8 cellular contexts compared by ENCODE assay signal in the genomic region with DNA sequence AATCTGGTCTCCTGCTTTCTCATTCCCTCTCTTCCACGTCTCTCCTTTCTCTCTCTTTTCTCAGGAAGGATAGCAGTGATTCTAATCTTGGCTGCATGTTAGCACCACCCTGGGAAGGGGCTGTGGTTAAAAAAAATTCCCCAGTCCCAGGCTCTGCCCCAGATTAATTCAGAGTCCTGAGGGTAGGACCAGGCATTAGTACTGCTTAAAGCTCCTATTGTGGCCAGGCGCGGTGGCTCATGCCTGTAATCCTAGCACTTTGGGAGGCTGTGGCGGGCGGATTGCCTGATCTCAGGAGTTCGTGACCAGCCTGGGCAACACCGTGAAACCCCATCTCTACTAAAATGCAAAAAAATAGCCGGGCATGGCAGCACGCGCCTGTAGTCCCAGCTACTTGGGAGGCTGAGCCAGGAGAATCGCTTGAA. TPM values are rescaled to one million over a fixed set of nuclear protein-coding genes. Genes with fewer than 3 reads are reported as not detected.
DNase-seq lines count a peak whose midpoint lies in the region; ATAC-seq lines count a peak whose summit lies in the region.

No MANE protein-coding gene starts in this region.

- CTCF ChIA-PET in activated CD4-positive, alpha-beta T cell treated with anti-CD3 and anti-CD28 coated beads for 36 hours (lab: Charles Lee), result interaction anchor here (0.9 to 1.9 kb wide), 2 partner anchors 12 to 29 kb away, joined by 5 to 10 read pairs; no protein-coding TSS in a partner anchor
- CTCF ChIA-PET in activated CD4-positive, alpha-beta memory T cell treated with anti-CD3 and anti-CD28 coated beads for 36 hours (lab: Charles Lee), result interaction anchor here (1.2 to 2.1 kb wide), 6 partner anchors 9 to 63 kb away, joined by 3 to 11 read pairs (median 6); no protein-coding TSS in a partner anchor

- no peak for DNase-seq in activated CD4-positive, alpha-beta T cell treated with anti-CD3 and anti-CD28 coated beads for 36 hours
- no peak for DNase-seq in activated CD4-positive, alpha-beta T cell treated with anti-CD3 and anti-CD28 coated beads for 48 hours
- no peak for DNase-seq in activated CD4-positive, alpha-beta memory T cell treated with anti-CD3 and anti-CD28 coated beads for 36 hours
- DNase-seq in islet precursor cell, result peak; percentile 84
- DNase-seq in HPDE6-E6E7 (ENCODE audit: extremely low spot score), result no peak
- DNase-seq in activated CD4-positive, CD25-positive, alpha-beta regulatory T cell (lab: John Stamatoyannopoulos, UW), result no peak
- no peak for DNase-seq in activated gamma-delta T cell (lab: John Stamatoyannopoulos, UW)

- H3K4me1 Mint-ChIP-seq in activated CD4-positive, alpha-beta T cell treated with anti-CD3 and anti-CD28 coated beads for 36 hours, result peaks cover 80% of the 10 kb centered on the region
- peaks cover 82% of the 10 kb centered on the region for H3K4me1 Mint-ChIP-seq in activated CD4-positive, alpha-beta memory T cell treated with anti-CD3 and anti-CD28 coated beads for 36 hours (ENCODE audit: low read depth)

- no peaks in the 10 kb centered on the region for H3K36me3 ChIP-seq in subcutaneous abdominal adipose tissue (ENCODE audit: control insufficient read depth in 5 of 5, insufficient read depth in 5 of 5, low read length in 5 of 5)

- H3K9me3 ChIP-seq in subcutaneous abdominal adipose tissue (ENCODE audit: control insufficient read depth in 5 of 5, low read length in 5 of 5), result no peaks in the 10 kb centered on the region

- H3K27me3 Mint-ChIP-seq in activated CD4-positive, alpha-beta T cell treated with anti-CD3 and anti-CD28 coated beads for 36 hours, result no peaks in the 10 kb centered on the region
- H3K27me3 Mint-ChIP-seq in activated CD4-positive, alpha-beta memory T cell treated with anti-CD3 and anti-CD28 coated beads for 36 hours, result no peaks in the 10 kb centered on the region

- no peak for ATAC-seq in activated CD4-positive, alpha-beta T cell treated with anti-CD3 and anti-CD28 coated beads for 36 hours

- peak overlapping the region; percentile 96 for H3K27ac ChIP-seq in subcutaneous abdominal adipose tissue (ENCODE audit: low read depth, low read length)

- peak overlapping the region in 2 of 5 donors; percentile 45 to 64 for H3K4me3 ChIP-seq in subcutaneous abdominal adipose tissue (ENCODE audit: low read depth in 1 of 5, low read length in 5 of 5)

- H3K27me3 ChIP-seq in subcutaneous abdominal adipose tissue (ENCODE audit: control insufficient read depth in 5 of 5, insufficient read depth in 4 of 5, low read length in 5 of 5), result no peaks in the 10 kb centered on the region

- H3K36me3 Mint-ChIP-seq in activated CD4-positive, alpha-beta T cell treated with anti-CD3 and anti-CD28 coated beads for 36 hours (ENCODE audit: low read depth), result no peaks in the 10 kb centered on the region
- no peaks in the 10 kb centered on the region for H3K36me3 Mint-ChIP-seq in activated CD4-positive, alpha-beta memory T cell treated with anti-CD3 and anti-CD28 coated beads for 36 hours

- POLR2A ChIA-PET in activated CD4-positive, alpha-beta T cell treated with anti-CD3 and anti-CD28 coated beads for 36 hours (lab: Charles Lee), result interaction anchor here (0.9 to 1.9 kb wide), 3 partner anchors 28 to 280 kb away, joined by 3 to 12 read pairs (median 3); no protein-coding TSS in a partner anchor
- POLR2A ChIA-PET in activated CD4-positive, alpha-beta memory T cell treated with anti-CD3 and anti-CD28 coated beads for 36 hours (lab: Charles Lee), result interaction anchor here (0.8 to 1.5 kb wide), 7 partner anchors 9 to 60 kb away, joined by 3 to 16 read pairs (median 8); a partner anchor contains a TSS

- intact Hi-C loops in activated CD4-positive, alpha-beta T cell treated with anti-CD3 and anti-CD28 coated beads for 36 hours (cut with DNase I, micrococcal nuclease), result loop anchor here (1.0 to 2.0 kb wide), 5 partner anchors 9 to 37 kb away; a partner anchor contains a TSS
- intact Hi-C loops in activated CD4-positive, alpha-beta memory T cell treated with anti-CD3 and anti-CD28 coated beads for 36 hours (cut with micrococcal nuclease), result loop anchor here (1.0 to 5.0 kb wide), 7 partner anchors 8 to 36 kb away; a partner anchor contains a TSS

- peak overlapping the region in 3 of 5 donors; percentile 11 to 75 (median 59) for H3K9ac ChIP-seq in subcutaneous abdominal adipose tissue (ENCODE audit: low read length in 5 of 5)

- peaks cover 5 to 69% (median 45%) of the 10 kb centered on the region in 5 donors for H3K4me1 ChIP-seq in subcutaneous abdominal adipose tissue (ENCODE audit: control insufficient read depth in 5 of 5, insufficient read depth in 5 of 5, low read length in 5 of 5)

- peak overlapping the region; percentile 92 for H3K27ac Mint-ChIP-seq in activated CD4-positive, alpha-beta T cell treated with anti-CD3 and anti-CD28 coated beads for 36 hours
- H3K27ac Mint-ChIP-seq in activated CD4-positive, alpha-beta memory T cell treated with anti-CD3 and anti-CD28 coated beads for 36 hours, result peak overlapping the region; percentile 90

- no peaks in the 10 kb centered on the region for H3K9me3 Mint-ChIP-seq in activated CD4-positive, alpha-beta T cell treated with anti-CD3 and anti-CD28 coated beads for 36 hours (ENCODE audit: low read depth)
- H3K9me3 Mint-ChIP-seq in activated CD4-positive, alpha-beta memory T cell treated with anti-CD3 and anti-CD28 coated beads for 36 hours, result no peaks in the 10 kb centered on the region

- peak overlapping the region; percentile 62 for H3K4me3 Mint-ChIP-seq in activated CD4-positive, alpha-beta T cell treated with anti-CD3 and anti-CD28 coated beads for 36 hours
- peak overlapping the region; percentile 77 for H3K4me3 Mint-ChIP-seq in activated CD4-positive, alpha-beta memory T cell treated with anti-CD3 and anti-CD28 coated beads for 36 hours

RNA-seq across cellular contexts. Expression of a gene that starts 35.4 kb away (rescaled TPM):
- total RNA-seq in activated CD4-positive, alpha-beta T cell treated with anti-CD3 and anti-CD28 coated beads for 36 hours, result 10 to 100 TPM; 72.1 to 74.1 TPM
- total RNA-seq in activated CD4-positive, alpha-beta memory T cell treated with anti-CD3 and anti-CD28 coated beads for 36 hours, result 10 to 100 TPM; 67.4 to 69.8 TPM
